ENCODE assay signal across 1 cellular context in genomic region chr22:19463491-19464469, GRCh38.
TF ChIP-seq lines count a peak whose summit lies in the region.

No MANE protein-coding gene starts in this region.

TF ChIP-seq in K562, 482 proteins besides CTCF, POLR2A, EP300 and RAD21 (continues in another document):
- TF ChIP-seq ETV1 (tag; conservative IDR thresholded peaks at IDR 0.05; ENCODE audit: low read depth) (0 out of 2 replicates have a peak, but pooled peaks have one; percentile 19), RAD51 (IDR thresholded peaks at IDR 0.05; ENCODE audit: borderline replicate concordance, low read depth) (no peak), USF2 (CRISPR knock-in tag; IDR thresholded peaks at IDR 0.05) (no peak), ZNF639 (CRISPR knock-in tag; conservative IDR thresholded peaks at IDR 0.05 in 1 of 2, IDR thresholded peaks at IDR 0.05 in 1 of 2) (0 out of 4 replicates have a peak, but pooled peaks of 1 of the 2 experiments have one; percentile 29), ZMIZ1 (IDR thresholded peaks at IDR 0.05; ENCODE audit: low read depth in 2 of 2, low read length in 2 of 2) (0 out of 4 replicates have a peak, but pooled peaks of 1 of the 2 experiments have one; percentile 21), ZNF764 (CRISPR knock-in tag; IDR thresholded peaks at IDR 0.05; ENCODE audit: low read depth) (no peak), HOMEZ (CRISPR knock-in tag; IDR thresholded peaks at IDR 0.05) (no peak), EP400 (IDR thresholded peaks at IDR 0.05) (no peak), CCNT2 (IDR thresholded peaks at IDR 0.05; ENCODE audit: borderline replicate concordance, extremely low read depth, insufficient read length, low read depth, low read length) (no peak), CTCFL (IDR thresholded peaks at IDR 0.05; ENCODE audit: borderline replicate concordance, insufficient read depth, low read depth, low read length, poor library complexity, severe bottlenecking) (no peak), JUN (IDR thresholded peaks at IDR 0.05; ENCODE audit: borderline replicate concordance, low read depth, low read length) (0 out of 2 replicates have a peak, but pooled peaks have one; percentile 46), JUN (CRISPR knock-in tag; IDR thresholded peaks at IDR 0.05; ENCODE audit: borderline replicate concordance) (no peak), HDAC2 (IDR thresholded peaks at IDR 0.05) (no peak), GTF2A2 (tag; IDR thresholded peaks at IDR 0.05) (no peak), ELF2 (CRISPR knock-in tag; IDR thresholded peaks at IDR 0.05) (no peak), ZZZ3 (IDR thresholded peaks at IDR 0.05) (no peak), HNRNPLL (IDR thresholded peaks at IDR 0.05; ENCODE audit: low read depth, low read length, poor library complexity, severe bottlenecking) (no peak), JUND (IDR thresholded peaks at IDR 0.05; ENCODE audit: borderline replicate concordance, low read depth, low read length) (peak; percentile 87), JUND (tag; IDR thresholded peaks at IDR 0.05; ENCODE audit: borderline replicate concordance, low read depth, low read length) (peak; percentile 88; the same call in 2 of the 3 replicates), U2AF1 (optimal IDR thresholded peaks at IDR 0.05; ENCODE audit: low read depth, low read length) (no peak), SNIP1 (IDR thresholded peaks at IDR 0.05; ENCODE audit: low read depth) (no peak), SUPT5H (IDR thresholded peaks at IDR 0.05) (peak; percentile 39; the same call in 1 of the 2 replicates), HMBOX1 (IDR thresholded peaks at IDR 0.05) (no peak), SMARCE1 (IDR thresholded peaks at IDR 0.05) (peak; percentile 57; the same call in 1 of the 2 replicates), KDM2B (CRISPR knock-in tag; IDR thresholded peaks at IDR 0.05) (peak; percentile 70; the same call in 1 of the 2 replicates), KLF6 (CRISPR knock-in tag; IDR thresholded peaks at IDR 0.05; ENCODE audit: borderline replicate concordance) (0 out of 2 replicates have a peak, but pooled peaks have one; percentile 11), ZNF561 (CRISPR knock-in tag; conservative IDR thresholded peaks at IDR 0.05) (no peak), ZFP1 (CRISPR knock-in tag; IDR thresholded peaks at IDR 0.05) (0 out of 2 replicates have a peak, but pooled peaks have one; percentile 45), ZBTB49 (CRISPR knock-in tag; IDR thresholded peaks at IDR 0.05; ENCODE audit: borderline replicate concordance) (no peak), GTF2E2 (tag; IDR thresholded peaks at IDR 0.05) (peak; percentile 65; the same call in 1 of the 2 replicates), THAP12 (CRISPR knock-in tag; IDR thresholded peaks at IDR 0.05) (no peak), ZBTB9 (CRISPR knock-in tag; IDR thresholded peaks at IDR 0.05) (0 out of 2 replicates have a peak, but pooled peaks have one; percentile 24), NCOA1 (IDR thresholded peaks at IDR 0.05; ENCODE audit: low read depth) (no peak), MYC (IDR thresholded peaks at IDR 0.05; ENCODE audit: low read depth, low read length) (no peak), MYC (CRISPR knock-in tag; IDR thresholded peaks at IDR 0.05; ENCODE audit: borderline replicate concordance, low read depth) (no peak), POLR2H (tag; IDR thresholded peaks at IDR 0.05; ENCODE audit: low read depth) (no peak), CSDE1 (IDR thresholded peaks at IDR 0.05) (no peak), CREB3L1 (IDR thresholded peaks at IDR 0.05; ENCODE audit: borderline replicate concordance, low read depth) (no peak), ZNF277 (CRISPR knock-in tag; IDR thresholded peaks at IDR 0.05; ENCODE audit: borderline replicate concordance) (no peak), SLC30A9 (CRISPR knock-in tag; IDR thresholded peaks at IDR 0.05) (no peak)
